28 cellular contexts compared by ENCODE assay signal in genomic region chr4:53704329-53704728, GRCh38.
"Had no signal": no experiment of that assay in that cellular context is flagged by ENCODE, and none has a peak within 500 bp of the region (broad histone marks: within the 10 kb centered on the region; RNA-seq: fewer than 3 reads in every experiment).

No MANE protein-coding gene starts in this region.

- H3K36me3 ChIP-seq: esophagus squamous epithelium, heart right ventricle, left lung, prostate gland, right atrium auricular region, stomach, thyroid gland had no signal

- ATAC-seq: heart right ventricle; left cardiac atrium; left lung; naive thymus-derived CD8-positive, alpha-beta T cell; sciatic nerve had no signal

- H3K4me2 ChIP-seq: smooth muscle cell had no signal

- H3K4me1 ChIP-seq: prostate gland had no signal

- H3K27ac ChIP-seq: coronary artery, esophagus squamous epithelium, left lung, prostate gland, right atrium auricular region had no signal

- DNase-seq: dermis blood vessel endothelial cell; effector memory CD4-positive, alpha-beta T cell; erythroblast; esophagus squamous epithelium; foreskin melanocyte; glutamatergic neuron; heart right ventricle; hippocampal formation; left cardiac atrium; left lung; mesendoderm; midbrain; naive thymus-derived CD8-positive, alpha-beta T cell; nephron progenitor cell; nucleus accumbens; stimulated activated CD4-positive, alpha-beta T cell treated with anti-CD3 and anti-CD28 coated beads, Interleukin-12 subunit alpha, Interleukin-12 subunit beta, amount 100 ng/mL, for 4 hours; stimulated activated CD4-positive, alpha-beta T cell treated with anti-CD3 and anti-CD28 coated beads, Interleukin-1b, Interleukin-23, amount 100 ng/mL, for 48 hours; stimulated activated CD4-positive, alpha-beta T cell treated with anti-CD3 and anti-CD28 coated beads, Interleukin-4, amount 100 ng/mL, for 1 hour; stimulated activated CD8-positive, alpha-beta memory T cell treated with anti-CD3 and anti-CD28 coated beads, Interleukin-4, amount 100 ng/mL, for 48 hours; stimulated activated naive CD4-positive, alpha-beta T cell treated with Interleukin-2 at 50 U/mL for 16 hours; stomach had no signal

- H3K4me3 ChIP-seq: coronary artery, esophagus squamous epithelium, heart right ventricle, left lung, prostate gland, right atrium auricular region, smooth muscle cell, stomach, thyroid gland had no signal

- H3K27me3 ChIP-seq: esophagus squamous epithelium, left lung, right atrium auricular region, stomach, thyroid gland had no signal

- H3K9me3 ChIP-seq: esophagus squamous epithelium, left lung, prostate gland, right atrium auricular region, stomach, thyroid gland had no signal

- FAIRE-seq: islet of Langerhans had no signal
